Comparison of ENCODE assay signal across 14 cellular contexts in genomic region chr16:70689970-70690905, GRCh38. TPM values are rescaled to one million over a fixed set of nuclear protein-coding genes. Genes with fewer than 3 reads are reported as not detected.
DNase-seq lines count a peak whose midpoint lies in the region; ATAC-seq, FAIRE-seq and TF ChIP-seq lines count a peak whose summit lies in the region.
"Had no signal": no experiment of that assay in that cellular context is flagged by ENCODE, and none has a peak within 500 bp of the region (broad histone marks: within the 10 kb centered on the region; RNA-seq: fewer than 3 reads in every experiment).

No MANE protein-coding gene starts in this region.

- no peak overlapping the region for H3K27ac Mint-ChIP-seq in activated naive CD4-positive, alpha-beta T cell treated with anti-CD3 and anti-CD28 coated beads, Interleukin-2, amount 10 ng/mL, durations not matched to agents 7 days and 5 days

- H3K4me1 Mint-ChIP-seq in activated naive CD4-positive, alpha-beta T cell treated with anti-CD3 and anti-CD28 coated beads, Interleukin-2, amount 10 ng/mL, durations not matched to agents 7 days and 5 days: peaks cover 27% of the 10 kb centered on the region

- no peaks in the 10 kb centered on the region for H3K27me3 ChIP-seq in left ventricle myocardium inferior (ENCODE audit: low read depth)
- H3K27me3 ChIP-seq in psoas muscle (ENCODE audit: insufficient read depth in 3 of 3, low read length in 2 of 3): no peaks in the 10 kb centered on the region

- intact Hi-C loops in Right ventricle myocardium superior (cut with DNase I): loop anchor here (5.0 kb wide), 1 partner anchor 47 kb away; no protein-coding TSS in a partner anchor
- intact Hi-C loops in left cardiac atrium (cut with DNase I): loop anchor here in 1 of 2 donors (10.0 kb wide), 1 partner anchor 55 kb away; no protein-coding TSS in a partner anchor
- intact Hi-C loops in left ventricle myocardium inferior (cut with micrococcal nuclease): loop anchor here (10.0 kb wide), 1 partner anchor 55 kb away; no protein-coding TSS in a partner anchor
- intact Hi-C loops in psoas muscle (cut with DNase I): no loop called here

- H3K27me3 Mint-ChIP-seq in activated naive CD4-positive, alpha-beta T cell treated with anti-CD3 and anti-CD28 coated beads, Interleukin-2, amount 10 ng/mL, durations not matched to agents 7 days and 5 days: peaks cover 21% of the 10 kb centered on the region

- ATAC-seq in Right ventricle myocardium superior (ENCODE audit: poor library complexity): no peak
- ATAC-seq in left cardiac atrium: no peak
- peak in 3 of 4 donors; percentile 11 to 34 (median 30) for ATAC-seq in psoas muscle

- H3K4me1 ChIP-seq in left ventricle myocardium inferior (peaks cover 96% of the 10 kb centered on the region), psoas muscle (peaks cover 90% of the 10 kb centered on the region)

- peaks cover 5% of the 10 kb centered on the region for H3K36me3 Mint-ChIP-seq in activated naive CD4-positive, alpha-beta T cell treated with anti-CD3 and anti-CD28 coated beads, Interleukin-2, amount 10 ng/mL, durations not matched to agents 7 days and 5 days

- no peak for FAIRE-seq in GM19239 (lab: Jason Lieb, UNC)
- FAIRE-seq: GM12892 had no signal

- 53 to 63% (median 57%) methylated on average over 16 of the region's 16 CpGs for WGBS in psoas muscle, 3 donors

- no peak for TF ChIP-seq CTCF in left ventricle myocardium inferior (IDR thresholded peaks at IDR 0.05; ENCODE audit: borderline replicate concordance)
- no peak for TF ChIP-seq CTCF in psoas muscle (IDR thresholded peaks at IDR 0.05)

- H3K9me3 ChIP-seq in left ventricle myocardium inferior (replicated peaks) (no peaks in the 10 kb centered on the region), psoas muscle (no peaks in the 10 kb centered on the region)

- H3K36me3 ChIP-seq in left ventricle myocardium inferior (no peaks in the 10 kb centered on the region), psoas muscle (ENCODE audit: insufficient read depth in 1 of 2, low read depth in 1 of 2) (no peaks in the 10 kb centered on the region)

- H3K27ac ChIP-seq in left ventricle myocardium inferior (replicated peaks) (peak overlapping the region; percentile 93), psoas muscle (peak overlapping the region; percentile 86)
- H3K27ac ChIP-seq: KMS-11 had no signal

- CTCF ChIA-PET in activated naive CD4-positive, alpha-beta T cell treated with anti-CD3 and anti-CD28 coated beads, Interleukin-2, amount 10 ng/mL, durations not matched to agents 7 days and 5 days (lab: Charles Lee): interaction anchor here (6.1 kb wide), 1 partner anchor 80 kb away, joined by 37 read pairs; no protein-coding TSS in a partner anchor

- H3K4me3 Mint-ChIP-seq in activated naive CD4-positive, alpha-beta T cell treated with anti-CD3 and anti-CD28 coated beads, Interleukin-2, amount 10 ng/mL, durations not matched to agents 7 days and 5 days: no peak overlapping the region

- H3K4me3 ChIP-seq in left ventricle myocardium inferior (no peak overlapping the region), psoas muscle (no peak overlapping the region)
- H3K4me3 ChIP-seq: smooth muscle cell had no signal

- peak; percentile 38 for DNase-seq in Right ventricle myocardium superior
- DNase-seq in left cardiac atrium: no peak
- DNase-seq in left ventricle myocardium inferior: no peak
- peak; percentile 40 to 83 for DNase-seq in psoas muscle
- DNase-seq in GM19239 (ENCODE audit: insufficient read length, low spot score): no peak
- no peak for DNase-seq in activated naive CD4-positive, alpha-beta T cell treated with anti-CD3 and anti-CD28 coated beads, Interleukin-2, amount 10 ng/mL, durations not matched to agents 7 days and 5 days
- no peak for DNase-seq in NCI-H69 (lab: John Stamatoyannopoulos, UW)
- no peak for DNase-seq in effector CD4-positive, alpha-beta T cell
- DNase-seq: cerebellar nuclear complex, DMS79 treated with DMSO at 0.1 percent for 48 hours, SHP77 treated with DMSO at 0.1 percent for 48 hours had no signal

- H3K9me3 Mint-ChIP-seq in activated naive CD4-positive, alpha-beta T cell treated with anti-CD3 and anti-CD28 coated beads, Interleukin-2, amount 10 ng/mL, durations not matched to agents 7 days and 5 days: no peaks in the 10 kb centered on the region

RNA-seq across cellular contexts. Expression of gene MTSS2, which starts 4.4 kb away (rescaled TPM):
- 74.1 TPM for total RNA-seq in Right ventricle myocardium superior
- total RNA-seq in left cardiac atrium: 10 to 100 TPM; 50.7 to 51.4 TPM
- total RNA-seq in left ventricle myocardium inferior: 83.9 TPM
- total RNA-seq in psoas muscle: 100 to 1,000 TPM; 104 to 166 (median 110) TPM
- 100 to 1,000 TPM in 1 of 3 donors, 10 to 100 TPM in 2; 50.0 to 120 (median 94.3) TPM for polyA plus RNA-seq in psoas muscle

RNA-seq across cellular contexts. Expression of gene IL34, which starts 43.9 kb away (rescaled TPM):
- total RNA-seq in Right ventricle myocardium superior: 1.6 TPM
- total RNA-seq in left cardiac atrium: 1 to 10 TPM; 1.4 to 4.0 TPM
- 2.1 TPM for total RNA-seq in left ventricle myocardium inferior
- total RNA-seq in psoas muscle: 10 to 100 TPM in 2 of 4 donors, 1 to 10 TPM in 2; 6.5 to 18.5 (median 9.0) TPM
- polyA plus RNA-seq in psoas muscle: 1 to 10 TPM in 2 of 3 donors, under 1 TPM in 1; 0.89 to 3.7 (median 2.2) TPM
- total RNA-seq: smooth muscle cell had no signal

Comparison
In these comparisons a context has a peak if more than half of its experiments do, and no peak if none do; other contexts are left out.
1. DNase-seq: peak in Right ventricle myocardium superior (single experiment) and psoas muscle (2 of 2); none in left cardiac atrium (single experiment), left ventricle myocardium inferior (single experiment), GM19239 (single experiment), activated naive CD4-positive, alpha-beta T cell treated with anti-CD3 and anti-CD28 coated beads, Interleukin-2, amount 10 ng/mL, durations not matched to agents 7 days and 5 days (single experiment), NCI-H69 (single experiment) and effector CD4-positive, alpha-beta T cell (single experiment).
2. ATAC-seq: peak in psoas muscle (3 of 4); none in Right ventricle myocardium superior (single experiment) and left cardiac atrium (0 of 2).
3. intact Hi-C loops: an anchor here in Right ventricle myocardium superior (5.0 kb wide) and left ventricle myocardium inferior (10.0 kb wide); none called in psoas muscle.